30 cellular contexts compared by ENCODE assay signal in genomic region chr1:186541003-186541402, GRCh38.
"Had no signal": no experiment of that assay in that cellular context is flagged by ENCODE, and none has a peak within 500 bp of the region (broad histone marks: within the 10 kb centered on the region; RNA-seq: fewer than 3 reads in every experiment).

No MANE protein-coding gene starts in this region.

- DNase-seq: activated CD4-positive, alpha-beta T cell treated with anti-CD3 and anti-CD28 coated beads for 48 hours; activated CD4-positive, alpha-beta T cell treated with anti-CD3 and anti-CD28 coated beads, Interleukin-2, amount 50 U/mL, for 48 hours; activated CD8-positive, alpha-beta memory T cell treated with anti-CD3 and anti-CD28 coated beads, Interleukin-2, amount 50 U/mL, for 4 hours; activated gamma-delta T cell; activated naive CD4-positive, alpha-beta T cell treated with anti-CD3 and anti-CD28 coated beads, Interleukin-2, amount 10 ng/mL, durations not matched to agents 7 days and 5 days; activated T-cell treated with anti-CD3 and anti-CD28 coated beads, Interleukin-2, amount 50 U/mL, for 1 hour; amniotic stem cell; brain microvascular endothelial cell; central memory CD4-positive, alpha-beta T cell; foreskin melanocyte; kidney glomerular epithelial cell; left lung; mammary epithelial cell; naive B cell; nephron progenitor cell; sigmoid colon; small intestine; stimulated activated CD4-positive, alpha-beta T cell treated with anti-CD3 and anti-CD28 coated beads, Interleukin-4, amount 100 ng/mL, for 24 hours; stimulated activated naive CD8-positive, alpha-beta T cell treated with anti-CD3 and anti-CD28 coated beads, Interleukin-15, amount 100 ng/mL, for 72 hours; SW 1271; T-helper 9 cell; thyroid gland had no signal

- H3K9me3 ChIP-seq: neutrophil, thyroid gland had no signal

- H3K27ac ChIP-seq: brain microvascular endothelial cell, left lung, neutrophil, sigmoid colon, thyroid gland, VCaP had no signal

- H3K36me3 ChIP-seq: brain microvascular endothelial cell, heart right ventricle, left lung, neutrophil, sigmoid colon, thyroid gland had no signal

- H3K27ac Mint-ChIP-seq: activated naive CD4-positive, alpha-beta T cell treated with anti-CD3 and anti-CD28 coated beads, Interleukin-2, amount 10 ng/mL, durations not matched to agents 7 days and 5 days; mesothelial cell of epicardium; naive B cell; nephron progenitor cell; stimulated activated effector memory CD8-positive, alpha-beta T cell treated with anti-CD3 and anti-CD28 coated beads, Interleukin-12 subunit alpha, Interleukin-12 subunit beta, amount 100 ng/mL, for 72 hours; T-helper 1 cell treated with Interleukin-12 subunit alpha and Interleukin-12 subunit beta and Interleukin-4 antibody, amounts not matched to agents 30 μg/mL and 1 μg/mL, for 36 hours had no signal

- ATAC-seq: activated CD4-positive, CD25-positive, alpha-beta regulatory T cell treated with anti-CD3 and anti-CD28 coated beads, Interleukin-2, amount 50 U/mL, for 24 hours; esophagus mucosa; left lung; stimulated activated effector memory CD8-positive, alpha-beta T cell treated with anti-CD3 and anti-CD28 coated beads, Interleukin-12 subunit alpha, Interleukin-12 subunit beta, amount 100 ng/mL, for 72 hours; stimulated activated naive CD8-positive, alpha-beta T cell treated with anti-CD3 and anti-CD28 coated beads, Interleukin-15, amount 100 ng/mL, for 72 hours had no signal

- H3K4me3 ChIP-seq: heart right ventricle, left lung, sigmoid colon, thyroid gland had no signal

- H3K27me3 Mint-ChIP-seq: activated naive CD4-positive, alpha-beta T cell treated with anti-CD3 and anti-CD28 coated beads, Interleukin-2, amount 10 ng/mL, durations not matched to agents 7 days and 5 days; naive B cell; stimulated activated naive CD8-positive, alpha-beta T cell treated with anti-CD3 and anti-CD28 coated beads, Interleukin-15, amount 100 ng/mL, for 72 hours had no signal

- H3K4me3 Mint-ChIP-seq: activated naive CD4-positive, alpha-beta T cell treated with anti-CD3 and anti-CD28 coated beads, Interleukin-2, amount 10 ng/mL, durations not matched to agents 7 days and 5 days; mesothelial cell of epicardium; nephron progenitor cell; stimulated activated effector memory CD8-positive, alpha-beta T cell treated with anti-CD3 and anti-CD28 coated beads, Interleukin-12 subunit alpha, Interleukin-12 subunit beta, amount 100 ng/mL, for 72 hours; stimulated activated naive CD8-positive, alpha-beta T cell treated with anti-CD3 and anti-CD28 coated beads, Interleukin-15, amount 100 ng/mL, for 72 hours; T-helper 1 cell treated with Interleukin-12 subunit alpha and Interleukin-12 subunit beta and Interleukin-4 antibody, amounts not matched to agents 30 μg/mL and 1 μg/mL, for 36 hours had no signal

- H3K4me1 ChIP-seq: left lung, thyroid gland had no signal

- H3K36me3 Mint-ChIP-seq: activated naive CD4-positive, alpha-beta T cell treated with anti-CD3 and anti-CD28 coated beads, Interleukin-2, amount 10 ng/mL, durations not matched to agents 7 days and 5 days; stimulated activated effector memory CD8-positive, alpha-beta T cell treated with anti-CD3 and anti-CD28 coated beads, Interleukin-12 subunit alpha, Interleukin-12 subunit beta, amount 100 ng/mL, for 72 hours had no signal

- H3K4me1 Mint-ChIP-seq: activated naive CD4-positive, alpha-beta T cell treated with anti-CD3 and anti-CD28 coated beads, Interleukin-2, amount 10 ng/mL, durations not matched to agents 7 days and 5 days; naive B cell; nephron progenitor cell; stimulated activated effector memory CD8-positive, alpha-beta T cell treated with anti-CD3 and anti-CD28 coated beads, Interleukin-12 subunit alpha, Interleukin-12 subunit beta, amount 100 ng/mL, for 72 hours; stimulated activated naive CD8-positive, alpha-beta T cell treated with anti-CD3 and anti-CD28 coated beads, Interleukin-15, amount 100 ng/mL, for 72 hours had no signal

- H3K27me3 ChIP-seq: brain microvascular endothelial cell, heart right ventricle, left lung, neutrophil, sigmoid colon, thyroid gland had no signal
